In genomic region chr22:42926034-42926433, GRCh38 we compare ENCODE assay signal across 2 cellular contexts.
TF ChIP-seq lines count a peak whose summit lies in the region.

No MANE protein-coding gene starts in this region.

TF ChIP-seq in SK-N-SH, 30 proteins besides CTCF, POLR2A, EP300 and RAD21 (continued from another document):
- TF ChIP-seq USF2 (IDR thresholded peaks at IDR 0.05; ENCODE audit: borderline replicate concordance, low read depth, low read length) (no peak), IRF3 (IDR thresholded peaks at IDR 0.05; ENCODE audit: low read depth, low read length) (no peak), RCOR1 (IDR thresholded peaks at IDR 0.05; ENCODE audit: low read length) (no peak), SMC3 (IDR thresholded peaks at IDR 0.05; ENCODE audit: low read depth, low read length) (no peak), FOXM1 (IDR thresholded peaks at IDR 0.05; ENCODE audit: low read depth) (no peak), SIN3A (IDR thresholded peaks at IDR 0.05; ENCODE audit: borderline replicate concordance, low read depth, low read length) (no peak), YY1 (IDR thresholded peaks at IDR 0.05; ENCODE audit: low read depth) (no peak), JUND (IDR thresholded peaks at IDR 0.05) (no peak), PBX3 (IDR thresholded peaks at IDR 0.05) (no peak), RFX5 (IDR thresholded peaks at IDR 0.05; ENCODE audit: low read length) (no peak), CHD2 (IDR thresholded peaks at IDR 0.05; ENCODE audit: low read length, partially characterized antibody) (no peak), USF1 (IDR thresholded peaks at IDR 0.05; ENCODE audit: borderline replicate concordance, low read depth) (no peak), MXI1 (IDR thresholded peaks at IDR 0.05; ENCODE audit: low read depth, low read length) (no peak), RXRA (IDR thresholded peaks at IDR 0.05; ENCODE audit: borderline replicate concordance, low read depth) (no peak), POLR2AphosphoS5 (IDR thresholded peaks at IDR 0.05; ENCODE audit: low read depth, low read length) (no peak)

TF ChIP-seq in SK-N-SH treated with all-trans-retinoic acid at 6 μM for 48 hours, 23 proteins besides CTCF, POLR2A, EP300 and RAD21 (continued from another document):
- TF ChIP-seq CSRNP3 (CRISPR knock-in tag; IDR thresholded peaks at IDR 0.05) (no peak), ISL1 (CRISPR knock-in tag; IDR thresholded peaks at IDR 0.05) (no peak), CREB5 (CRISPR knock-in tag; IDR thresholded peaks at IDR 0.05; ENCODE audit: low read depth) (no peak)
TF ChIP-seq in SK-N-SH treated with all-trans-retinoic acid at 6 μM for 48 hours: peak in this region for 0.
